Comparison of ENCODE assay signal across 15 cellular contexts in the genomic region with DNA sequence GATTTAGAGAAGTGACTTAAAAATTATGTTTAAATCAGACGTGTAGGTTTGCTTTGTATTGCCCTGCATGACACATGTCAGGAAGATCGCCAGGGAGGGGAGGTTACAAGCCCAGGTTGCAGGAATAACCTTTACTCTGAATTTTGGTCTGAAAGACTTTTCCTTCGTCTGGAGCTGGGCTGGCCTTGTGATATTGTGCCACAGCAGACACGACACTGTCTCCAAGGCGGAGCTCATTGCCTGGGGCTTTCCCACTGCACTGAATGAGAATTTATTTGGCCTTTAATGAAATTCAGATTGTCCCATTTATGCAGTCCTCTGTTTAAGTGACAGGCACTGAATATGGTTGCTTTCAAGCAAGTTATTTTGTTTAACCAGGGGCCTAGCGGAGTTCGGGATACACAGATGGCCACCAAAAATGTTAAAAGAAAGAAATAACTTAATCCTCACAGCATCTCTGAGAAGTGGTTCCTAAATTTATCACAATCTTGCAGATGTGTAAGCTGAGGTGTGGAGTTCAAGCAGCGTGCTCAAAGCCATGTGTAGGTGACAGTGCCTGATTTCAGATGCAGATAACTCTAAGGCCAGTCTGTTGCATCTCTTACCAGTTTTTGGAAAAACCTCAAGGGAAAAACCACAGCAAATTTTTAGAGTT. TPM values are rescaled to one million over a fixed set of nuclear protein-coding genes. Genes with fewer than 3 reads are reported as not detected.
A peak's percentile ranks its signal among the peaks of the same experiment; 100 is the strongest.
DNase-seq lines count a peak whose midpoint lies in the region; ATAC-seq lines count a peak whose summit lies in the region.
"Had no signal": no experiment of that assay in that cellular context is flagged by ENCODE, and none has a peak within 500 bp of the region (broad histone marks: within the 10 kb centered on the region; RNA-seq: fewer than 3 reads in every experiment).

No MANE protein-coding gene starts in this region.

- peaks cover 93% of the 10 kb centered on the region for H3K4me1 Mint-ChIP-seq in activated naive CD4-positive, alpha-beta T cell treated with anti-CD3 and anti-CD28 coated beads for 36 hours (ENCODE audit: low read depth)

- ATAC-seq in GM18498 (IDR thresholded peaks at IDR 0.05; ENCODE audit: unreplicated experiment): no peak

- H3K4me3 ChIP-seq in thymus (ENCODE audit: low read length): no peak overlapping the region
- H3K4me3 ChIP-seq: thyroid gland had no signal

- peaks cover 28% of the 10 kb centered on the region for H3K4me1 ChIP-seq in thymus (ENCODE audit: control insufficient read depth, insufficient read depth, low read length)
- H3K4me1 ChIP-seq: parathyroid adenoma, thyroid gland had no signal

- intact Hi-C loops in activated naive CD4-positive, alpha-beta T cell treated with anti-CD3 and anti-CD28 coated beads for 36 hours (cut with micrococcal nuclease): no loop called here

- peaks cover 70% of the 10 kb centered on the region for H3K36me3 Mint-ChIP-seq in activated naive CD4-positive, alpha-beta T cell treated with anti-CD3 and anti-CD28 coated beads for 36 hours (ENCODE audit: low read depth)

- no peaks in the 10 kb centered on the region for H3K27me3 ChIP-seq in thymus (ENCODE audit: control insufficient read depth, insufficient read depth)
- H3K27me3 ChIP-seq: brain microvascular endothelial cell, thyroid gland had no signal

- DNase-seq in activated naive CD4-positive, alpha-beta T cell treated with anti-CD3 and anti-CD28 coated beads for 36 hours: peak; percentile 61
- DNase-seq in activated naive CD4-positive, alpha-beta T cell (lab: John Stamatoyannopoulos, UW): no peak
- peak; percentile 50 for DNase-seq in activated CD4-positive, alpha-beta T cell treated with anti-CD3 and anti-CD28 coated beads, Interleukin-2, amount 50 U/mL, for 1 hour
- peak; percentile 39 for DNase-seq in effector CD8-positive, alpha-beta T cell (lab: John Stamatoyannopoulos, UW)
- DNase-seq in SK-N-DZ (ENCODE audit: low spot score) (no peak), C1 segment of cervical spinal cord (lab: John Stamatoyannopoulos, UW) (no peak)
- DNase-seq: brain microvascular endothelial cell, NCI-H1048, NCI-H510A, SHP77 treated with DMSO at 0.1 percent for 48 hours had no signal

- H3K9me3 ChIP-seq in thymus (ENCODE audit: control insufficient read depth): no peaks in the 10 kb centered on the region
- H3K9me3 ChIP-seq: thyroid gland had no signal

- peak overlapping the region; percentile 51 for H3K4me3 Mint-ChIP-seq in activated naive CD4-positive, alpha-beta T cell treated with anti-CD3 and anti-CD28 coated beads for 36 hours

- no peaks in the 10 kb centered on the region for H3K27me3 Mint-ChIP-seq in activated naive CD4-positive, alpha-beta T cell treated with anti-CD3 and anti-CD28 coated beads for 36 hours (ENCODE audit: low read depth)

- peak overlapping the region; percentile 25 for H3K27ac ChIP-seq in thymus (ENCODE audit: low read depth)
- H3K27ac ChIP-seq: brain microvascular endothelial cell, parathyroid adenoma, thyroid gland had no signal

- 59% methylated on average over 8 of the region's 8 CpGs for WGBS in thymus

- H3K36me3 ChIP-seq in thymus (ENCODE audit: control insufficient read depth, insufficient read depth): peaks cover 50% of the 10 kb centered on the region
- H3K36me3 ChIP-seq: brain microvascular endothelial cell, thyroid gland had no signal

- no peaks in the 10 kb centered on the region for H3K9me3 Mint-ChIP-seq in activated naive CD4-positive, alpha-beta T cell treated with anti-CD3 and anti-CD28 coated beads for 36 hours

- H3K27ac Mint-ChIP-seq in activated naive CD4-positive, alpha-beta T cell treated with anti-CD3 and anti-CD28 coated beads for 36 hours: peak overlapping the region; percentile 87

- CTCF ChIA-PET in activated naive CD4-positive, alpha-beta T cell treated with anti-CD3 and anti-CD28 coated beads for 36 hours (lab: Charles Lee): interaction anchor here (0.8 to 1.8 kb wide), 5 partner anchors 11 to 75 kb away, joined by 3 to 10 read pairs (median 3); no protein-coding TSS in a partner anchor

RNA-seq across cellular contexts. Expression of a gene that starts 45.2 kb away (rescaled TPM):
- 10 to 100 TPM; 87.5 to 92.7 TPM for total RNA-seq in activated naive CD4-positive, alpha-beta T cell treated with anti-CD3 and anti-CD28 coated beads for 36 hours
- 71.2 TPM for polyA plus RNA-seq in thymus
- not detected in 2 replicates for polyA plus RNA-seq in SK-N-DZ (2014; cell fraction: cytosol; rRNA removed)
- not detected in 2 replicates for polyA plus RNA-seq in SK-N-DZ (2014; cell fraction: nucleus; rRNA removed)
- polyA plus RNA-seq: AG04450 had no signal

Comparison
In these comparisons a context has a peak if more than half of its experiments do, and no peak if none do; other contexts are left out.
1. DNase-seq: peak in activated naive CD4-positive, alpha-beta T cell treated with anti-CD3 and anti-CD28 coated beads for 36 hours (single experiment), activated CD4-positive, alpha-beta T cell treated with anti-CD3 and anti-CD28 coated beads, Interleukin-2, amount 50 U/mL, for 1 hour (single experiment) and effector CD8-positive, alpha-beta T cell (single experiment); none in activated naive CD4-positive, alpha-beta T cell (0 of 4), SK-N-DZ (single experiment) and C1 segment of cervical spinal cord (0 of 14).